ENCODE assay signal across 14 cellular contexts in the genomic region with DNA sequence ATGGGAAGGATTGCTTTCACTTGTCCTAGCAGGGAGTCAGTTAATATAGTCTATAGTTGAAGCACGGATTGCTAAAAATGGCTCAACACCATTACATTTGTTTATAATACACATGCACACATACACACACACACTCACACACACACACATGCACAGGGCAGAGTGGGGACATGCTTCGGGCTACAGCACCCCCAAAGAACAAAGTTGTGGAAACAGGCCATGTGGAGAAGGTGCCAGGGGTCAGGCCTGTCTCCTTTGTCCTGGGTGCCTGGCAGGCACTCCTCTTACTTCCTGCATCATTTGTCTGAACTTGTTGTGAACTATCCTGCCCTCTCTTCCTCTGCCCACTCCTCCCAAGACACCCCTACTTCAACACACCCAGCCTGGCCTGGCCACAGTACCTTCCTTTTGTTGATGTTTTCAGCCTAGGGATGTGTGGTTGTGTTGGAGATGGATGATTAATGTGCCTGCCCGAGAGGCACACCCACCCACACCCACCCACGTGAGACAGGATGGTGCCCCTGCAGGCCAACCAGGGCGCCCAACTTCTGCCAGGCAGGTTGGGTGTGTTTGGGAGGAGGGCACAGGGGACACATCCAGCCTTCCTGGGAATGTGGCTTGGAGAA. TPM values are rescaled to one million over a fixed set of nuclear protein-coding genes. Genes with fewer than 3 reads are reported as not detected.
DNase-seq lines count a peak whose midpoint lies in the region; ATAC-seq, FAIRE-seq and TF ChIP-seq lines count a peak whose summit lies in the region.
"Had no signal": no experiment of that assay in that cellular context is flagged by ENCODE, and none has a peak within 500 bp of the region (broad histone marks: within the 10 kb centered on the region; RNA-seq: fewer than 3 reads in every experiment).

No MANE protein-coding gene starts in this region.

- H3K4me1 Mint-ChIP-seq in activated CD8-positive, alpha-beta memory T cell treated with anti-CD3 and anti-CD28 coated beads, Interleukin-2, amount 10 ng/mL, durations not matched to agents 7 days and 5 days = peaks cover 2% of the 10 kb centered on the region
- H3K4me1 Mint-ChIP-seq in effector memory CD8-positive, alpha-beta T cell (ENCODE audit: low read depth in 2 of 2) = peaks cover 0 to 2% of the 10 kb centered on the region in 2 donors
- H3K4me1 Mint-ChIP-seq in stimulated activated effector memory CD8-positive, alpha-beta T cell treated with anti-CD3 and anti-CD28 coated beads, Interleukin-12 subunit alpha, Interleukin-12 subunit beta, amount 100 ng/mL, for 72 hours = peaks cover 7% of the 10 kb centered on the region
- H3K4me1 Mint-ChIP-seq in progenitor cell of endocrine pancreas (ENCODE audit: low read depth) = peaks cover 24% of the 10 kb centered on the region
- H3K4me1 Mint-ChIP-seq: central memory CD8-positive, alpha-beta T cell had no signal

- H3K4me3 ChIP-seq in PC-3 (ENCODE audit: low read length) (no peak overlapping the region), small intestine (ENCODE audit: low read depth in 1 of 2, low read length in 2 of 2) (no peak overlapping the region)
- H3K4me3 ChIP-seq: adrenal gland had no signal

- POLR2A ChIA-PET in PC-3 (lab: Charles Lee; ENCODE audit: unreplicated experiment) = no interaction called here

- CTCF ChIA-PET in activated CD8-positive, alpha-beta memory T cell treated with anti-CD3 and anti-CD28 coated beads, Interleukin-2, amount 10 ng/mL, durations not matched to agents 7 days and 5 days (lab: Charles Lee) = interaction anchor here (1.4 to 1.7 kb wide), 3 partner anchors 20 to 74 kb away, joined by 3 to 7 read pairs (median 5); no protein-coding TSS in a partner anchor
- CTCF ChIA-PET in PC-3 (lab: Charles Lee) = no interaction called here

- H3K27me3 ChIP-seq in PC-3 (ENCODE audit: low read length) (no peaks in the 10 kb centered on the region), small intestine (ENCODE audit: control insufficient read depth in 2 of 2, insufficient read depth in 2 of 2, low read length in 2 of 2) (no peaks in the 10 kb centered on the region)
- H3K27me3 ChIP-seq: adrenal gland had no signal

- TF ChIP-seq CTCF in PC-3 (conservative IDR thresholded peaks at IDR 0.05; ENCODE audit: low read depth, low read length) (no peak), progenitor cell of endocrine pancreas (IDR thresholded peaks at IDR 0.05; ENCODE audit: unreplicated experiment) (no peak)

- 0 out of 2 replicates have a peak overlapping the region, but pooled peaks have one; percentile 1 for H2AFZ ChIP-seq in PC-3 (ENCODE audit: low read length)

- peak overlapping the region; percentile 9 for H3K4me2 ChIP-seq in PC-3 (ENCODE audit: low read length)

- no peaks in the 10 kb centered on the region for H3K27me3 Mint-ChIP-seq in activated CD8-positive, alpha-beta memory T cell treated with anti-CD3 and anti-CD28 coated beads, Interleukin-2, amount 10 ng/mL, durations not matched to agents 7 days and 5 days
- no peaks in the 10 kb centered on the region for H3K27me3 Mint-ChIP-seq in effector memory CD8-positive, alpha-beta T cell
- no peaks in the 10 kb centered on the region for H3K27me3 Mint-ChIP-seq in progenitor cell of endocrine pancreas
- H3K27me3 Mint-ChIP-seq: CD4-positive, alpha-beta T cell; central memory CD8-positive, alpha-beta T cell had no signal

- no peaks in the 10 kb centered on the region for H3K9me3 ChIP-seq in PC-3 (ENCODE audit: low read length)
- H3K9me3 ChIP-seq in small intestine (ENCODE audit: control insufficient read depth, low read depth) = no peaks in the 10 kb centered on the region
- H3K9me3 ChIP-seq: adrenal gland had no signal

- BruUV-seq in PC-3 (replicated peaks; lab: Mats Ljungman, UMichigan) = no TSS peak

- peak; percentile 45 for ATAC-seq in activated CD8-positive, alpha-beta memory T cell treated with anti-CD3 and anti-CD28 coated beads, Interleukin-2, amount 10 ng/mL, durations not matched to agents 7 days and 5 days
- ATAC-seq in PC-3 = peak; percentile 72
- peak; percentile 14 for ATAC-seq in effector memory CD8-positive, alpha-beta T cell (replicated peaks)
- ATAC-seq in stimulated activated effector memory CD8-positive, alpha-beta T cell treated with anti-CD3 and anti-CD28 coated beads, Interleukin-12 subunit alpha, Interleukin-12 subunit beta, amount 100 ng/mL, for 72 hours = peak; percentile 59

- H3K27ac ChIP-seq in PC-3 (ENCODE audit: low read length) (no peak overlapping the region), small intestine (ENCODE audit: low read depth in 1 of 2, low read length in 1 of 2) (no peak overlapping the region)

- no peak overlapping the region for H3K27ac Mint-ChIP-seq in activated CD8-positive, alpha-beta memory T cell treated with anti-CD3 and anti-CD28 coated beads, Interleukin-2, amount 10 ng/mL, durations not matched to agents 7 days and 5 days
- H3K27ac Mint-ChIP-seq in effector memory CD8-positive, alpha-beta T cell = no peak overlapping the region
- H3K27ac Mint-ChIP-seq in stimulated activated effector memory CD8-positive, alpha-beta T cell treated with anti-CD3 and anti-CD28 coated beads, Interleukin-12 subunit alpha, Interleukin-12 subunit beta, amount 100 ng/mL, for 72 hours = no peak overlapping the region
- H3K27ac Mint-ChIP-seq in progenitor cell of endocrine pancreas = no peak overlapping the region
- H3K27ac Mint-ChIP-seq: CD4-positive, alpha-beta T cell had no signal

- no peaks in the 10 kb centered on the region for H3K9me3 Mint-ChIP-seq in activated CD8-positive, alpha-beta memory T cell treated with anti-CD3 and anti-CD28 coated beads, Interleukin-2, amount 10 ng/mL, durations not matched to agents 7 days and 5 days (ENCODE audit: low read depth)
- H3K9me3 Mint-ChIP-seq in effector memory CD8-positive, alpha-beta T cell = no peaks in the 10 kb centered on the region
- H3K9me3 Mint-ChIP-seq in stimulated activated effector memory CD8-positive, alpha-beta T cell treated with anti-CD3 and anti-CD28 coated beads, Interleukin-12 subunit alpha, Interleukin-12 subunit beta, amount 100 ng/mL, for 72 hours = no peaks in the 10 kb centered on the region
- H3K9me3 Mint-ChIP-seq in progenitor cell of endocrine pancreas (ENCODE audit: low read depth) = no peaks in the 10 kb centered on the region
- H3K9me3 Mint-ChIP-seq: CD4-positive, alpha-beta T cell; central memory CD8-positive, alpha-beta T cell had no signal

- no peaks in the 10 kb centered on the region for H4K20me1 ChIP-seq in PC-3 (ENCODE audit: low read length)

- H3K36me3 Mint-ChIP-seq in activated CD8-positive, alpha-beta memory T cell treated with anti-CD3 and anti-CD28 coated beads, Interleukin-2, amount 10 ng/mL, durations not matched to agents 7 days and 5 days = no peaks in the 10 kb centered on the region
- peaks cover 6% of the 10 kb centered on the region for H3K36me3 Mint-ChIP-seq in effector memory CD8-positive, alpha-beta T cell (ENCODE audit: insufficient read depth)
- H3K36me3 Mint-ChIP-seq in stimulated activated effector memory CD8-positive, alpha-beta T cell treated with anti-CD3 and anti-CD28 coated beads, Interleukin-12 subunit alpha, Interleukin-12 subunit beta, amount 100 ng/mL, for 72 hours = no peaks in the 10 kb centered on the region
- no peaks in the 10 kb centered on the region for H3K36me3 Mint-ChIP-seq in progenitor cell of endocrine pancreas (ENCODE audit: insufficient read depth)

- no peak for FAIRE-seq in small intestine (lab: Jason Lieb, UNC)

- H3K36me3 ChIP-seq in PC-3 (ENCODE audit: low read depth, low read length) = no peaks in the 10 kb centered on the region
- H3K36me3 ChIP-seq in small intestine (ENCODE audit: control insufficient read depth in 2 of 2, insufficient read depth in 2 of 2, low read length in 2 of 2) = no peaks in the 10 kb centered on the region
- H3K36me3 ChIP-seq: adrenal gland had no signal

- H3K79me2 ChIP-seq in PC-3 (ENCODE audit: low read length) = no peaks in the 10 kb centered on the region

- no peaks in the 10 kb centered on the region for H3F3A ChIP-seq in PC-3 (ENCODE audit: low read length, unreplicated experiment)

- H3K9me2 ChIP-seq in PC-3 (replicated peaks; ENCODE audit: low read length) = no peaks in the 10 kb centered on the region

- 40 to 58% (median 55%) methylated on average over 5 of the region's 5 CpGs for WGBS in small intestine, 3 donors

- intact Hi-C loops in PC-3 (cut with micrococcal nuclease) = no loop called here

- H3K4me1 ChIP-seq in PC-3 (ENCODE audit: insufficient read depth, low read length) = peaks cover 19% of the 10 kb centered on the region
- no peaks in the 10 kb centered on the region for H3K4me1 ChIP-seq in small intestine (ENCODE audit: control insufficient read depth in 2 of 2, insufficient read depth in 1 of 2, low read depth in 1 of 2, low read length in 1 of 2)
- H3K4me1 ChIP-seq: adrenal gland had no signal

- H3K9ac ChIP-seq in PC-3 (ENCODE audit: low read length) = no peak overlapping the region

- H3K4me3 Mint-ChIP-seq in activated CD8-positive, alpha-beta memory T cell treated with anti-CD3 and anti-CD28 coated beads, Interleukin-2, amount 10 ng/mL, durations not matched to agents 7 days and 5 days = no peak overlapping the region
- no peak overlapping the region for H3K4me3 Mint-ChIP-seq in effector memory CD8-positive, alpha-beta T cell
- no peak overlapping the region for H3K4me3 Mint-ChIP-seq in stimulated activated effector memory CD8-positive, alpha-beta T cell treated with anti-CD3 and anti-CD28 coated beads, Interleukin-12 subunit alpha, Interleukin-12 subunit beta, amount 100 ng/mL, for 72 hours
- no peak overlapping the region for H3K4me3 Mint-ChIP-seq in progenitor cell of endocrine pancreas (ENCODE audit: low read depth)
- H3K4me3 Mint-ChIP-seq: CD4-positive, alpha-beta T cell; central memory CD8-positive, alpha-beta T cell had no signal

- DNase-seq in activated CD8-positive, alpha-beta memory T cell treated with anti-CD3 and anti-CD28 coated beads, Interleukin-2, amount 10 ng/mL, durations not matched to agents 7 days and 5 days = no peak
- no peak for DNase-seq in activated CD8-positive, alpha-beta memory T cell treated with anti-CD3 and anti-CD28 coated beads, Interleukin-2, amount 50 U/mL, for 48 hours
- DNase-seq in PC-3 (peak; percentile 68), progenitor cell of endocrine pancreas (ENCODE audit: low spot score, unreplicated experiment) (no peak), small intestine (no peak)
- DNase-seq in effector memory CD8-positive, alpha-beta T cell = no peak
- DNase-seq in stimulated activated effector memory CD8-positive, alpha-beta T cell treated with anti-CD3 and anti-CD28 coated beads, Interleukin-12 subunit alpha, Interleukin-12 subunit beta, amount 100 ng/mL, for 72 hours (ENCODE audit: low spot score in 2 of 2) = no peak
- no peak for DNase-seq in activated effector memory CD4-positive, alpha-beta T cell treated with Interleukin-2 at 50 U/mL for 16 hours
- DNase-seq: CD4-positive, alpha-beta T cell; effector CD8-positive, alpha-beta T cell; NCI-H2227 treated with DMSO at 0.1 percent for 48 hours; stimulated activated naive CD4-positive, alpha-beta T cell had no signal

RNA-seq across cellular contexts. Expression of a gene that starts 17.5 kb away (rescaled TPM):
- 100 to 1,000 TPM; 184 to 216 TPM for total RNA-seq in activated CD8-positive, alpha-beta memory T cell treated with anti-CD3 and anti-CD28 coated beads, Interleukin-2, amount 10 ng/mL, durations not matched to agents 7 days and 5 days
- total RNA-seq in PC-3 (2014; rRNA removed) (15.5 and 16.0 TPM in 2 replicates), progenitor cell of endocrine pancreas (7.0 and 7.9 TPM in 2 replicates)
- polyA plus RNA-seq in small intestine = 1 to 10 TPM; 1.6 to 7.3 (median 3.2) TPM

RNA-seq across cellular contexts. Expression of a gene that starts 54.6 kb away (rescaled TPM):
- total RNA-seq in activated CD8-positive, alpha-beta memory T cell treated with anti-CD3 and anti-CD28 coated beads, Interleukin-2, amount 10 ng/mL, durations not matched to agents 7 days and 5 days = 10 to 100 TPM; 64.8 to 72.7 TPM
- total RNA-seq in PC-3 (2014; rRNA removed) = 27.0 and 28.3 TPM in 2 replicates
- 5.1 and 6.4 TPM in 2 replicates for total RNA-seq in progenitor cell of endocrine pancreas
- polyA plus RNA-seq in small intestine = 1 to 10 TPM; 4.1 to 8.7 (median 5.6) TPM

Comparison
In these comparisons a context has a peak if more than half of its experiments do, and no peak if none do; other contexts are left out.
1. ATAC-seq: peak in every context shown above with its lines; median percentile 72 in PC-3; 59 in stimulated activated effector memory CD8-positive, alpha-beta T cell treated with anti-CD3 and anti-CD28 coated beads, Interleukin-12 subunit alpha, Interleukin-12 subunit beta, amount 100 ng/mL, for 72 hours; 45 in activated CD8-positive, alpha-beta memory T cell treated with anti-CD3 and anti-CD28 coated beads, Interleukin-2, amount 10 ng/mL, durations not matched to agents 7 days and 5 days; 14 in effector memory CD8-positive, alpha-beta T cell.
2. RNA of a gene that starts 17.5 kb away (total RNA-seq): 184 to 216 TPM in activated CD8-positive, alpha-beta memory T cell treated with anti-CD3 and anti-CD28 coated beads, Interleukin-2, amount 10 ng/mL, durations not matched to agents 7 days and 5 days; 15.5 to 16.0 TPM in PC-3 and 7.0 to 7.9 TPM in progenitor cell of endocrine pancreas; every median in the first group is over 10 times any median in the second.